In the genomic region with DNA sequence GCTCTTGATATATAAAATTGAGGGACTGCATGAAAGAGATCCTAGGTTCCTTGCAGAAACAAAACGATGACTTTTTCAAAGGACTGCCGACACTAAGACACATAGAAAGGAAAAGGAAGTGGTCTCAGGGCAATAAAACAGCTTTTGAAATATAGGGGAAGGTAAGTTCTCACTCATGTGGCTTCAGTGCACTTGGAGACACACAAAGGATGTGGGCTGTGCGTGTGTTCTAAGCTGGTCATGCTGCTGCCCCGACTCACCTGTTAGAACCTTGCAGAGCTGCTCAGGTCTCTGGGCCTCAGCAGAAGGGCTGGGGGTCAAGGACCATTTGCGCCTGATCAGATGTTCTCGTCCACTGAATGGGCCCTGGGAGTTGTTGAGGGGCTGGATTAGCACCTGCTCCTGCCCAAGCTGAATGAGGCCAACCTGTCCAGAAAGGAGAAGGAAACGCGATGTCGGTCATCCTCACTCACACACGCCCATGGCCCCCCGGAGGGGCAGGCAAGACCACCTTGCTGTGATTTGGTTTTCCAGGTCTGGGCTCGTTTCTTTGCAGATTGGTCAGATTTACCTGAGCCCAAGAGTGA, we compare ENCODE assay signal across 15 cellular contexts. TPM values are rescaled to one million over a fixed set of nuclear protein-coding genes. Genes with fewer than 3 reads are reported as not detected.
DNase-seq lines count a peak whose midpoint lies in the region; ATAC-seq and FAIRE-seq lines count a peak whose summit lies in the region.
"Had no signal": no experiment of that assay in that cellular context is flagged by ENCODE, and none has a peak within 500 bp of the region (broad histone marks: within the 10 kb centered on the region; RNA-seq: fewer than 3 reads in every experiment).

No MANE protein-coding gene starts in this region.

- POLR2A ChIA-PET in activated naive CD8-positive, alpha-beta T cell treated with anti-CD3 and anti-CD28 coated beads, Interleukin-2, amount 10 ng/mL, durations not matched to agents 7 days and 5 days (lab: Charles Lee) = interaction anchor here (0.7 to 2.3 kb wide), 10 partner anchors 8 to 402 kb away, joined by 3 to 22 read pairs (median 4); a partner anchor contains a TSS

- H3K4me3 Mint-ChIP-seq in activated naive CD8-positive, alpha-beta T cell treated with anti-CD3 and anti-CD28 coated beads, Interleukin-2, amount 10 ng/mL, durations not matched to agents 7 days and 5 days = peak overlapping the region; percentile 74
- peak overlapping the region; percentile 45 for H3K4me3 Mint-ChIP-seq in stimulated activated naive CD8-positive, alpha-beta T cell treated with anti-CD3 and anti-CD28 coated beads, Interleukin-15, Interleukin-2, amounts not matched to agents 100 ng/mL and 50 ng/mL, for 24 hours
- H3K4me3 Mint-ChIP-seq: memory B cell had no signal

- peaks cover 69% of the 10 kb centered on the region for H3K4me1 Mint-ChIP-seq in activated naive CD8-positive, alpha-beta T cell treated with anti-CD3 and anti-CD28 coated beads, Interleukin-2, amount 10 ng/mL, durations not matched to agents 7 days and 5 days
- H3K4me1 Mint-ChIP-seq in stimulated activated naive CD8-positive, alpha-beta T cell treated with anti-CD3 and anti-CD28 coated beads, Interleukin-15, Interleukin-2, amounts not matched to agents 100 ng/mL and 50 ng/mL, for 24 hours (ENCODE audit: low read depth) = peaks cover 55% of the 10 kb centered on the region
- H3K4me1 Mint-ChIP-seq: memory B cell had no signal

- ATAC-seq in activated naive CD8-positive, alpha-beta T cell treated with anti-CD3 and anti-CD28 coated beads, Interleukin-2, amount 10 ng/mL, durations not matched to agents 7 days and 5 days (ENCODE audit: low read depth) = peak; percentile 87
- no peak for ATAC-seq in HG03139 (IDR thresholded peaks at IDR 0.05; ENCODE audit: unreplicated experiment)

- peak overlapping the region; percentile 95 for H3K27ac Mint-ChIP-seq in activated naive CD8-positive, alpha-beta T cell treated with anti-CD3 and anti-CD28 coated beads, Interleukin-2, amount 10 ng/mL, durations not matched to agents 7 days and 5 days
- no peak overlapping the region for H3K27ac Mint-ChIP-seq in stimulated activated naive CD8-positive, alpha-beta T cell treated with anti-CD3 and anti-CD28 coated beads, Interleukin-15, Interleukin-2, amounts not matched to agents 100 ng/mL and 50 ng/mL, for 24 hours
- H3K27ac Mint-ChIP-seq: memory B cell had no signal

- no peak for FAIRE-seq in urothelium cell line (lab: Jason Lieb, UNC)
- FAIRE-seq: D721Med, frontal cortex had no signal

- no peaks in the 10 kb centered on the region for H3K27me3 Mint-ChIP-seq in activated naive CD8-positive, alpha-beta T cell treated with anti-CD3 and anti-CD28 coated beads, Interleukin-2, amount 10 ng/mL, durations not matched to agents 7 days and 5 days
- peaks cover 3% of the 10 kb centered on the region for H3K27me3 Mint-ChIP-seq in stimulated activated naive CD8-positive, alpha-beta T cell treated with anti-CD3 and anti-CD28 coated beads, Interleukin-15, Interleukin-2, amounts not matched to agents 100 ng/mL and 50 ng/mL, for 24 hours

- peak; percentile 33 for DNase-seq in activated effector memory CD4-positive, alpha-beta T cell treated with Interleukin-2 at 50 U/mL for 16 hours
- DNase-seq in activated effector memory CD4-positive, alpha-beta T cell treated with anti-CD3 and anti-CD28 coated beads, Interleukin-2, amount 50 U/mL, for 16 hours = no peak
- DNase-seq in SW480 (ENCODE audit: low spot score) (peak; percentile 25), urothelium cell line (ENCODE audit: low spot score) (no peak), NCI-H2081 (lab: John Stamatoyannopoulos, UW) (no peak)
- DNase-seq in activated naive CD8-positive, alpha-beta T cell treated with anti-CD3 and anti-CD28 coated beads, Interleukin-2, amount 10 ng/mL, durations not matched to agents 7 days and 5 days = peak; percentile 59
- DNase-seq: HCEC 1CT, NCI-H2081 treated with DMSO at 0.1 percent for 48 hours, SHP77 treated with DMSO at 0.1 percent for 48 hours, substantia nigra had no signal

- peaks cover 8% of the 10 kb centered on the region for H3K36me3 Mint-ChIP-seq in activated naive CD8-positive, alpha-beta T cell treated with anti-CD3 and anti-CD28 coated beads, Interleukin-2, amount 10 ng/mL, durations not matched to agents 7 days and 5 days
- no peaks in the 10 kb centered on the region for H3K36me3 Mint-ChIP-seq in stimulated activated naive CD8-positive, alpha-beta T cell treated with anti-CD3 and anti-CD28 coated beads, Interleukin-15, Interleukin-2, amounts not matched to agents 100 ng/mL and 50 ng/mL, for 24 hours (ENCODE audit: low read depth)
- H3K36me3 Mint-ChIP-seq: memory B cell had no signal

- no peaks in the 10 kb centered on the region for H3K9me3 Mint-ChIP-seq in activated naive CD8-positive, alpha-beta T cell treated with anti-CD3 and anti-CD28 coated beads, Interleukin-2, amount 10 ng/mL, durations not matched to agents 7 days and 5 days
- H3K9me3 Mint-ChIP-seq in stimulated activated naive CD8-positive, alpha-beta T cell treated with anti-CD3 and anti-CD28 coated beads, Interleukin-15, Interleukin-2, amounts not matched to agents 100 ng/mL and 50 ng/mL, for 24 hours = no peaks in the 10 kb centered on the region
- H3K9me3 Mint-ChIP-seq: memory B cell had no signal

RNA-seq across cellular contexts. Expression of a gene that starts 11.1 kb away (rescaled TPM):
- 1 to 10 TPM; 5.6 to 7.3 TPM for total RNA-seq in activated naive CD8-positive, alpha-beta T cell treated with anti-CD3 and anti-CD28 coated beads, Interleukin-2, amount 10 ng/mL, durations not matched to agents 7 days and 5 days

Comparison
In these comparisons a context has a peak if more than half of its experiments do, and no peak if none do; other contexts are left out.
1. DNase-seq: peak in activated effector memory CD4-positive, alpha-beta T cell treated with Interleukin-2 at 50 U/mL for 16 hours (single experiment), SW480 (single experiment) and activated naive CD8-positive, alpha-beta T cell treated with anti-CD3 and anti-CD28 coated beads, Interleukin-2, amount 10 ng/mL, durations not matched to agents 7 days and 5 days (single experiment); none in activated effector memory CD4-positive, alpha-beta T cell treated with anti-CD3 and anti-CD28 coated beads, Interleukin-2, amount 50 U/mL, for 16 hours (single experiment), urothelium cell line (single experiment) and NCI-H2081 (0 of 2).